In genomic region chr7:6228865-6229264, GRCh38 we compare ENCODE assay signal across 8 cellular contexts. TPM values are rescaled to one million over a fixed set of nuclear protein-coding genes. Genes with fewer than 3 reads are reported as not detected.
DNase-seq lines count a peak whose midpoint lies in the region; ATAC-seq and TF ChIP-seq lines count a peak whose summit lies in the region.

No MANE protein-coding gene starts in this region.

- H3K36me3 Mint-ChIP-seq in osteocyte (ENCODE audit: unreplicated experiment): no peaks in the 10 kb centered on the region

- no peaks in the 10 kb centered on the region for H3K9me3 Mint-ChIP-seq in osteocyte (ENCODE audit: unreplicated experiment)

- DNase-seq in Right ventricle myocardium inferior (ENCODE audit: missing footprints): no peak
- DNase-seq in cardiac septum (ENCODE audit: low spot score): no peak
- no peak for DNase-seq in osteocyte (ENCODE audit: extremely low spot score, unreplicated experiment)
- no peak for DNase-seq in PC-3
- DNase-seq in NCI-H446 (lab: John Stamatoyannopoulos, UW): no peak
- DNase-seq in mesendoderm: no peak

- no peak overlapping the region for H3K4me3 ChIP-seq in ectodermal cell (ENCODE audit: insufficient read depth, low read depth, low read length)
- H3K4me3 ChIP-seq in PC-3 (ENCODE audit: low read length): no peak overlapping the region
- H3K4me3 ChIP-seq in mesendoderm (ENCODE audit: low read length): no peak overlapping the region

- no peak overlapping the region for H3K23ac ChIP-seq in mesendoderm (ENCODE audit: low read length)

- H3K4ac ChIP-seq in mesendoderm (ENCODE audit: low read depth, low read length): no peak overlapping the region

- no peak overlapping the region for H2AFZ ChIP-seq in PC-3 (ENCODE audit: low read length)

- BruUV-seq in PC-3 (replicated peaks; lab: Mats Ljungman, UMichigan): no TSS peak

- no peaks in the 10 kb centered on the region for H3K9me3 ChIP-seq in ectodermal cell (ENCODE audit: control insufficient read depth, low read length)
- H3K9me3 ChIP-seq in PC-3 (ENCODE audit: low read length): no peaks in the 10 kb centered on the region

- H3K56ac ChIP-seq in mesendoderm (ENCODE audit: low read length): no peak overlapping the region

- no peak overlapping the region for H2AK5ac ChIP-seq in mesendoderm (ENCODE audit: low read length)

- H4K8ac ChIP-seq in mesendoderm (ENCODE audit: low read depth, low read length): no peak overlapping the region

- H3K27ac Mint-ChIP-seq in osteocyte (ENCODE audit: unreplicated experiment): peak overlapping the region; percentile 93

- H2BK120ac ChIP-seq in mesendoderm (ENCODE audit: low read depth, low read length): no peak overlapping the region

- peaks cover 7% of the 10 kb centered on the region; the same call in 1 of the 2 replicates for H4K20me1 ChIP-seq in PC-3 (ENCODE audit: low read length)

- H3K4me1 ChIP-seq in ectodermal cell (ENCODE audit: control insufficient read depth, insufficient read depth, low read length) (peaks cover 27% of the 10 kb centered on the region), PC-3 (ENCODE audit: insufficient read depth, low read length) (no peaks in the 10 kb centered on the region), mesendoderm (ENCODE audit: control insufficient read depth, low read depth, low read length) (peaks cover 2% of the 10 kb centered on the region)

- no peak overlapping the region for H2BK15ac ChIP-seq in mesendoderm (replicated peaks; ENCODE audit: low read depth)

- H4K5ac ChIP-seq in mesendoderm (ENCODE audit: low read length): no peak overlapping the region

- intact Hi-C loops in Right ventricle myocardium inferior (cut with DNase I) (loop anchor here (5.0 kb wide), 1 partner anchor 43 kb away; the partner anchor contains the start of gene CYTH3), cardiac septum (cut with DNase I) (loop anchor here (5.0 kb wide), 1 partner anchor 43 kb away; the partner anchor contains the start of gene CYTH3), PC-3 (cut with micrococcal nuclease) (no loop called here)

- H3K79me1 ChIP-seq in mesendoderm (ENCODE audit: low read length): peaks cover 7% of the 10 kb centered on the region

- CTCF ChIA-PET in PC-3 (lab: Charles Lee): no interaction called here

- H3K79me2 ChIP-seq in PC-3 (ENCODE audit: low read length) (peaks cover 74% of the 10 kb centered on the region), mesendoderm (ENCODE audit: control insufficient read depth, insufficient read depth, low read length) (no peaks in the 10 kb centered on the region)

- H3K4me2 ChIP-seq in PC-3 (ENCODE audit: low read length) (no peak overlapping the region), mesendoderm (ENCODE audit: low read length) (no peak overlapping the region)

- POLR2A ChIA-PET in PC-3 (lab: Charles Lee; ENCODE audit: unreplicated experiment): no interaction called here

- H3K36me3 ChIP-seq in ectodermal cell (ENCODE audit: control insufficient read depth, insufficient read depth, low read length) (no peaks in the 10 kb centered on the region), PC-3 (ENCODE audit: low read depth, low read length) (no peaks in the 10 kb centered on the region), mesendoderm (ENCODE audit: control insufficient read depth, insufficient read depth, low read length) (no peaks in the 10 kb centered on the region)

- no peak overlapping the region for H3K18ac ChIP-seq in mesendoderm (ENCODE audit: low read length)

- peak overlapping the region; percentile 57 for H3K4me3 Mint-ChIP-seq in osteocyte (ENCODE audit: unreplicated experiment)

- H3K27ac ChIP-seq in ectodermal cell (ENCODE audit: insufficient read depth, low read depth, low read length, poor library complexity, severe bottlenecking) (peak overlapping the region; percentile 77), PC-3 (ENCODE audit: low read length) (no peak overlapping the region), mesendoderm (ENCODE audit: low read depth, low read length) (no peak overlapping the region)

- H3K4me1 Mint-ChIP-seq in osteocyte (ENCODE audit: unreplicated experiment): peaks cover 77% of the 10 kb centered on the region

- H3K27me3 Mint-ChIP-seq in osteocyte (ENCODE audit: unreplicated experiment): no peaks in the 10 kb centered on the region

- no peaks in the 10 kb centered on the region for H3K27me3 ChIP-seq in ectodermal cell (ENCODE audit: control insufficient read depth, insufficient read depth, low read length, poor library complexity, severe bottlenecking)
- H3K27me3 ChIP-seq in PC-3 (ENCODE audit: low read length): no peaks in the 10 kb centered on the region
- H3K27me3 ChIP-seq in mesendoderm (ENCODE audit: insufficient read depth, low read length, poor library complexity): no peaks in the 10 kb centered on the region

- H3K9ac ChIP-seq in PC-3 (ENCODE audit: low read length) (no peak overlapping the region), mesendoderm (ENCODE audit: low read length) (no peak overlapping the region)

- TF ChIP-seq CTCF in osteocyte (IDR thresholded peaks at IDR 0.05) (no peak), PC-3 (conservative IDR thresholded peaks at IDR 0.05; ENCODE audit: low read depth, low read length) (no peak)

- no peaks in the 10 kb centered on the region for H3K9me2 ChIP-seq in PC-3 (replicated peaks; ENCODE audit: low read length)

- WGBS in ectodermal cell, 2 experiments: 85 to 90% methylated on average over 4 of the region's 4 CpGs
- WGBS in mesendoderm (ENCODE audit: extremely low coverage, insufficient coverage, low lambda C conversion rate): no CpG with 5 or more reads among the region's 4 CpGs

- H2BK5ac ChIP-seq in mesendoderm (ENCODE audit: low read length): no peak overlapping the region

- H3F3A ChIP-seq in PC-3 (ENCODE audit: low read length, unreplicated experiment): no peaks in the 10 kb centered on the region

- ATAC-seq in Right ventricle myocardium inferior (peak; percentile 74), HG03558 (IDR thresholded peaks at IDR 0.05; ENCODE audit: extremely low read depth, unreplicated experiment) (peak; percentile 71), PC-3 (no peak)

RNA-seq across cellular contexts. Expression of gene CYTH3, which starts 43.6 kb away (rescaled TPM):
- 30.3 TPM for total RNA-seq in Right ventricle myocardium inferior
- 24.9 TPM for total RNA-seq in cardiac septum
- 15.2 TPM for polyA plus RNA-seq in ectodermal cell (2013, experiment 1 of 4)
- polyA plus RNA-seq in ectodermal cell (2013, experiment 2 of 4): 13.1 TPM
- polyA plus RNA-seq in ectodermal cell (2013, experiment 3 of 4): 11.9 TPM
- 14.3 TPM for polyA plus RNA-seq in ectodermal cell (2013, experiment 4 of 4)
- 63.9 and 66.6 TPM in 2 replicates for total RNA-seq in osteocyte
- total RNA-seq in PC-3 (2014; rRNA removed): 23.1 and 34.4 TPM in 2 replicates
- 9.0 TPM for polyA plus RNA-seq in mesendoderm (2013, experiment 1 of 2)
- 9.2 TPM for polyA plus RNA-seq in mesendoderm (2013, experiment 2 of 2)
